1 cellular context compared by ENCODE assay signal in genomic region chr16:67806428-67807147, GRCh38.
TF ChIP-seq lines count a peak whose summit lies in the region.

Gene RANBP10 (minus strand): TSS chr16:67806560. CDS start chr16:67806536, 24 bp downstream.
A gene with protein sequence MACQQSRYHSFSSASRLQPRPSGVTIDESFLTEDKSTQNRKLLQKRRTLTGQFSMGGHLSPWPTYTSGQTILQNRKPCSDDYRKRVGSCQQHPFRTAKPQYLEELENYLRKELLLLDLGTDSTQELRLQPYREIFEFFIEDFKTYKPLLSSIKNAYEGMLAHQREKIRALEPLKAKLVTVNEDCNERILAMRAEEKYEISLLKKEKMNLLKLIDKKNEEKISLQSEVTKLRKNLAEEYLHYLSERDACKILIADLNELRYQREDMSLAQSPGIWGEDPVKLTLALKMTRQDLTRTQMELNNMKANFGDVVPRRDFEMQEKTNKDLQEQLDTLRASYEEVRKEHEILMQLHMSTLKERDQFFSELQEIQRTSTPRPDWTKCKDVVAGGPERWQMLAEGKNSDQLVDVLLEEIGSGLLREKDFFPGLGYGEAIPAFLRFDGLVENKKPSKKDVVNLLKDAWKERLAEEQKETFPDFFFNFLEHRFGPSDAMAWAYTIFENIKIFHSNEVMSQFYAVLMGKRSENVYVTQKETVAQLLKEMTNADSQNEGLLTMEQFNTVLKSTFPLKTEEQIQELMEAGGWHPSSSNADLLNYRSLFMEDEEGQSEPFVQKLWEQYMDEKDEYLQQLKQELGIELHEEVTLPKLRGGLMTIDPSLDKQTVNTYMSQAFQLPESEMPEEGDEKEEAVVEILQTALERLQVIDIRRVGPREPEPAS (plus strand): TSS chr16:67806889. CDS start chr16:67807150, 261 bp downstream.

TF ChIP-seq in HEK293, 187 proteins besides CTCF, POLR2A, EP300 and RAD21 (continued from another document and continues in another):
- TF ChIP-seq ZBTB11 (tag by site-specific recombination; conservative IDR thresholded peaks at IDR 0.05; ENCODE audit: low read depth): peak; percentile 91
- 0 out of 2 replicates have a peak, but pooled peaks have one; percentile 40 for TF ChIP-seq KLF1 (tag by site-specific recombination; IDR thresholded peaks at IDR 0.05)
- TF ChIP-seq ZEB2 (tag by site-specific recombination; IDR thresholded peaks at IDR 0.05): no peak
- TF ChIP-seq RBAK (tag by site-specific recombination; IDR thresholded peaks at IDR 0.05): no peak
- no peak for TF ChIP-seq WT1 (tag by site-specific recombination; IDR thresholded peaks at IDR 0.05)
- no peak for TF ChIP-seq ZNF837 (tag by site-specific recombination; IDR thresholded peaks at IDR 0.05)
- TF ChIP-seq ZNF138 (tag by site-specific recombination; IDR thresholded peaks at IDR 0.05; ENCODE audit: borderline replicate concordance): no peak
- no peak for TF ChIP-seq ZSCAN16 (tag by site-specific recombination; IDR thresholded peaks at IDR 0.05)
- TF ChIP-seq ZNF16 (tag by site-specific recombination; IDR thresholded peaks at IDR 0.05; ENCODE audit: low read depth): no peak
- TF ChIP-seq ZIC2 (tag by site-specific recombination; IDR thresholded peaks at IDR 0.05): peak; percentile 47
- no peak for TF ChIP-seq ZNF214 (tag by site-specific recombination; IDR thresholded peaks at IDR 0.05; ENCODE audit: borderline replicate concordance)
- TF ChIP-seq HOXD13 (CRISPR knock-in tag; IDR thresholded peaks at IDR 0.05; ENCODE audit: borderline replicate concordance): no peak
- TF ChIP-seq SP3 (tag by site-specific recombination; IDR thresholded peaks at IDR 0.05): peak; percentile 100
- TF ChIP-seq YY2 (tag by site-specific recombination; IDR thresholded peaks at IDR 0.05): peak; percentile 84
- peak; percentile 81 for TF ChIP-seq ZSCAN30 (tag by site-specific recombination; IDR thresholded peaks at IDR 0.05)
- TF ChIP-seq KLF16 (tag by site-specific recombination; IDR thresholded peaks at IDR 0.05): 0 out of 2 replicates have a peak, but pooled peaks have one; percentile 60
- TF ChIP-seq, protein P1, sequence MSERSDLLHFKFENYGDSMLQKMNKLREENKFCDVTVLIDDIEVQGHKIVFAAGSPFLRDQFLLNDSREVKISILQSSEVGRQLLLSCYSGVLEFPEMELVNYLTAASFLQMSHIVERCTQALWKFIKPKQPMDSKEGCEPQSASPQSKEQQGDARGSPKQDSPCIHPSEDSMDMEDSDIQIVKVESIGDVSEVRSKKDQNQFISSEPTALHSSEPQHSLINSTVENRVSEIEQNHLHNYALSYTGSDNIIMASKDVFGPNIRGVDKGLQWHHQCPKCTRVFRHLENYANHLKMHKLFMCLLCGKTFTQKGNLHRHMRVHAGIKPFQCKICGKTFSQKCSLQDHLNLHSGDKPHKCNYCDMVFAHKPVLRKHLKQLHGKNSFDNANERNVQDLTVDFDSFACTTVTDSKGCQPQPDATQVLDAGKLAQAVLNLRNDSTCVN (tag by site-specific recombination; optimal IDR thresholded peaks at IDR 0.05): peak; percentile 26
- TF ChIP-seq SP7 (tag by site-specific recombination; IDR thresholded peaks at IDR 0.05): peak; percentile 58; the same call in 1 of the 2 replicates
- TF ChIP-seq ZNF10 (tag by site-specific recombination; IDR thresholded peaks at IDR 0.05): no peak
- no peak for TF ChIP-seq ZNF362 (tag by site-specific recombination; IDR thresholded peaks at IDR 0.05)
- no peak for TF ChIP-seq ZNF654 (tag by site-specific recombination; IDR thresholded peaks at IDR 0.05; ENCODE audit: low read depth)
- peak; percentile 33; the same call in 1 of the 2 replicates for TF ChIP-seq ZFHX2 (tag by site-specific recombination; conservative IDR thresholded peaks at IDR 0.05)
- TF ChIP-seq ZBTB17 (tag by site-specific recombination; IDR thresholded peaks at IDR 0.05): peak; percentile 68
- TF ChIP-seq ZNF776 (tag by site-specific recombination; IDR thresholded peaks at IDR 0.05; ENCODE audit: borderline replicate concordance): no peak
- peak; percentile 99 for TF ChIP-seq ZNF335 (tag by site-specific recombination; conservative IDR thresholded peaks at IDR 0.05)
- TF ChIP-seq ZNF23 (tag by site-specific recombination; IDR thresholded peaks at IDR 0.05; ENCODE audit: borderline replicate concordance): no peak
- TF ChIP-seq ZNF596 (tag by site-specific recombination; IDR thresholded peaks at IDR 0.05): no peak
- no peak for TF ChIP-seq ZNF112 (tag by site-specific recombination; IDR thresholded peaks at IDR 0.05)
- TF ChIP-seq, protein P2, sequence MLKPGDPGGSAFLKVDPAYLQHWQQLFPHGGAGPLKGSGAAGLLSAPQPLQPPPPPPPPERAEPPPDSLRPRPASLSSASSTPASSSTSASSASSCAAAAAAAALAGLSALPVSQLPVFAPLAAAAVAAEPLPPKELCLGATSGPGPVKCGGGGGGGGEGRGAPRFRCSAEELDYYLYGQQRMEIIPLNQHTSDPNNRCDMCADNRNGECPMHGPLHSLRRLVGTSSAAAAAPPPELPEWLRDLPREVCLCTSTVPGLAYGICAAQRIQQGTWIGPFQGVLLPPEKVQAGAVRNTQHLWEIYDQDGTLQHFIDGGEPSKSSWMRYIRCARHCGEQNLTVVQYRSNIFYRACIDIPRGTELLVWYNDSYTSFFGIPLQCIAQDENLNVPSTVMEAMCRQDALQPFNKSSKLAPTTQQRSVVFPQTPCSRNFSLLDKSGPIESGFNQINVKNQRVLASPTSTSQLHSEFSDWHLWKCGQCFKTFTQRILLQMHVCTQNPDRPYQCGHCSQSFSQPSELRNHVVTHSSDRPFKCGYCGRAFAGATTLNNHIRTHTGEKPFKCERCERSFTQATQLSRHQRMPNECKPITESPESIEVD (tag by site-specific recombination; IDR thresholded peaks at IDR 0.05): no peak
- TF ChIP-seq ZBTB8A (tag by site-specific recombination; IDR thresholded peaks at IDR 0.05): no peak
- no peak for TF ChIP-seq ZNF114 (tag by site-specific recombination; IDR thresholded peaks at IDR 0.05)
- peak; percentile 97 for TF ChIP-seq KLF9 (tag by site-specific recombination; IDR thresholded peaks at IDR 0.05; ENCODE audit: low read depth)
- no peak for TF ChIP-seq ZNF391 (tag by site-specific recombination; IDR thresholded peaks at IDR 0.05; ENCODE audit: borderline replicate concordance, low read depth)
- TF ChIP-seq ZNF768 (tag by site-specific recombination; IDR thresholded peaks at IDR 0.05): no peak
- no peak for TF ChIP-seq ZNF311 (tag by site-specific recombination; IDR thresholded peaks at IDR 0.05; ENCODE audit: borderline replicate concordance)
- TF ChIP-seq EGR2 (tag by site-specific recombination; IDR thresholded peaks at IDR 0.05; ENCODE audit: low read depth): 0 out of 2 replicates have a peak, but pooled peaks have one; percentile 14
- no peak for TF ChIP-seq BCL11A (tag by site-specific recombination; IDR thresholded peaks at IDR 0.05; ENCODE audit: low read depth)
- no peak for TF ChIP-seq ZNF37A (tag by site-specific recombination; IDR thresholded peaks at IDR 0.05)
- no peak for TF ChIP-seq ZNF571 (tag by site-specific recombination; IDR thresholded peaks at IDR 0.05)
- no peak for TF ChIP-seq ZNF175 (tag by site-specific recombination; IDR thresholded peaks at IDR 0.05)
- TF ChIP-seq, protein P3, sequence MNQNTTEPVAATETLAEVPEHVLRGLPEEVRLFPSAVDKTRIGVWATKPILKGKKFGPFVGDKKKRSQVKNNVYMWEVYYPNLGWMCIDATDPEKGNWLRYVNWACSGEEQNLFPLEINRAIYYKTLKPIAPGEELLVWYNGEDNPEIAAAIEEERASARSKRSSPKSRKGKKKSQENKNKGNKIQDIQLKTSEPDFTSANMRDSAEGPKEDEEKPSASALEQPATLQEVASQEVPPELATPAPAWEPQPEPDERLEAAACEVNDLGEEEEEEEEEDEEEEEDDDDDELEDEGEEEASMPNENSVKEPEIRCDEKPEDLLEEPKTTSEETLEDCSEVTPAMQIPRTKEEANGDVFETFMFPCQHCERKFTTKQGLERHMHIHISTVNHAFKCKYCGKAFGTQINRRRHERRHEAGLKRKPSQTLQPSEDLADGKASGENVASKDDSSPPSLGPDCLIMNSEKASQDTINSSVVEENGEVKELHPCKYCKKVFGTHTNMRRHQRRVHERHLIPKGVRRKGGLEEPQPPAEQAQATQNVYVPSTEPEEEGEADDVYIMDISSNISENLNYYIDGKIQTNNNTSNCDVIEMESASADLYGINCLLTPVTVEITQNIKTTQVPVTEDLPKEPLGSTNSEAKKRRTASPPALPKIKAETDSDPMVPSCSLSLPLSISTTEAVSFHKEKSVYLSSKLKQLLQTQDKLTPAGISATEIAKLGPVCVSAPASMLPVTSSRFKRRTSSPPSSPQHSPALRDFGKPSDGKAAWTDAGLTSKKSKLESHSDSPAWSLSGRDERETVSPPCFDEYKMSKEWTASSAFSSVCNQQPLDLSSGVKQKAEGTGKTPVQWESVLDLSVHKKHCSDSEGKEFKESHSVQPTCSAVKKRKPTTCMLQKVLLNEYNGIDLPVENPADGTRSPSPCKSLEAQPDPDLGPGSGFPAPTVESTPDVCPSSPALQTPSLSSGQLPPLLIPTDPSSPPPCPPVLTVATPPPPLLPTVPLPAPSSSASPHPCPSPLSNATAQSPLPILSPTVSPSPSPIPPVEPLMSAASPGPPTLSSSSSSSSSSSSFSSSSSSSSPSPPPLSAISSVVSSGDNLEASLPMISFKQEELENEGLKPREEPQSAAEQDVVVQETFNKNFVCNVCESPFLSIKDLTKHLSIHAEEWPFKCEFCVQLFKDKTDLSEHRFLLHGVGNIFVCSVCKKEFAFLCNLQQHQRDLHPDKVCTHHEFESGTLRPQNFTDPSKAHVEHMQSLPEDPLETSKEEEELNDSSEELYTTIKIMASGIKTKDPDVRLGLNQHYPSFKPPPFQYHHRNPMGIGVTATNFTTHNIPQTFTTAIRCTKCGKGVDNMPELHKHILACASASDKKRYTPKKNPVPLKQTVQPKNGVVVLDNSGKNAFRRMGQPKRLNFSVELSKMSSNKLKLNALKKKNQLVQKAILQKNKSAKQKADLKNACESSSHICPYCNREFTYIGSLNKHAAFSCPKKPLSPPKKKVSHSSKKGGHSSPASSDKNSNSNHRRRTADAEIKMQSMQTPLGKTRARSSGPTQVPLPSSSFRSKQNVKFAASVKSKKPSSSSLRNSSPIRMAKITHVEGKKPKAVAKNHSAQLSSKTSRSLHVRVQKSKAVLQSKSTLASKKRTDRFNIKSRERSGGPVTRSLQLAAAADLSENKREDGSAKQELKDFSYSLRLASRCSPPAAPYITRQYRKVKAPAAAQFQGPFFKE (tag by site-specific recombination; IDR thresholded peaks at IDR 0.05; ENCODE audit: borderline replicate concordance): no peak
- 0 out of 2 replicates have a peak, but pooled peaks have one; percentile 22 for TF ChIP-seq ZNF449 (tag by site-specific recombination; IDR thresholded peaks at IDR 0.05)
- TF ChIP-seq BCL6B (tag by site-specific recombination; IDR thresholded peaks at IDR 0.05): no peak
- no peak for TF ChIP-seq ZNF701 (tag by site-specific recombination; IDR thresholded peaks at IDR 0.05)
- TF ChIP-seq PRDM1 (tag by site-specific recombination; IDR thresholded peaks at IDR 0.05): no peak
- TF ChIP-seq FEZF1 (tag by site-specific recombination; IDR thresholded peaks at IDR 0.05): 0 out of 2 replicates have a peak, but pooled peaks have one; percentile 7
- TF ChIP-seq ZNF324 (tag by site-specific recombination; IDR thresholded peaks at IDR 0.05): no peak
- TF ChIP-seq MEIS1 (CRISPR knock-in tag; IDR thresholded peaks at IDR 0.05; ENCODE audit: borderline replicate concordance): no peak
- no peak for TF ChIP-seq ZNF600 (tag by site-specific recombination; IDR thresholded peaks at IDR 0.05)
